In genomic region chr17:64270885-64271284, GRCh38 we compare ENCODE assay signal across 14 cellular contexts. TPM values are rescaled to one million over a fixed set of nuclear protein-coding genes. Genes with fewer than 3 reads are reported as not detected.
A peak's percentile ranks its signal among the peaks of the same experiment; 100 is the strongest.
DNase-seq lines count a peak whose midpoint lies in the region; ATAC-seq and TF ChIP-seq lines count a peak whose summit lies in the region.
"Had no signal": no experiment of that assay in that cellular context is flagged by ENCODE, and none has a peak within 500 bp of the region (broad histone marks: within the 10 kb centered on the region; RNA-seq: fewer than 3 reads in every experiment).

No MANE protein-coding gene starts in this region.

- no peaks in the 10 kb centered on the region for H3K27me3 Mint-ChIP-seq in activated CD4-positive, alpha-beta T cell treated with anti-CD3 and anti-CD28 coated beads for 36 hours
- peaks cover 24% of the 10 kb centered on the region for H3K27me3 Mint-ChIP-seq in HFFc6 (ENCODE audit: insufficient read depth)
- peaks cover 3% of the 10 kb centered on the region for H3K27me3 Mint-ChIP-seq in activated CD8-positive, alpha-beta T cell treated with anti-CD3 and anti-CD28 coated beads for 36 hours
- H3K27me3 Mint-ChIP-seq in osteocyte (ENCODE audit: unreplicated experiment) = peaks cover 9% of the 10 kb centered on the region

- peaks cover 24% of the 10 kb centered on the region for H3K4me1 Mint-ChIP-seq in activated CD4-positive, alpha-beta T cell treated with anti-CD3 and anti-CD28 coated beads for 36 hours
- H3K4me1 Mint-ChIP-seq in HFFc6 (ENCODE audit: low read depth) (peaks cover 14% of the 10 kb centered on the region; the same call in 1 of the 2 replicates), osteocyte (ENCODE audit: unreplicated experiment) (peaks cover 12% of the 10 kb centered on the region)
- H3K4me1 Mint-ChIP-seq in activated CD8-positive, alpha-beta T cell treated with anti-CD3 and anti-CD28 coated beads for 36 hours (ENCODE audit: low read depth) = peaks cover 21% of the 10 kb centered on the region

- POLR2A ChIA-PET in activated CD4-positive, alpha-beta T cell treated with anti-CD3 and anti-CD28 coated beads for 36 hours (lab: Charles Lee) = no interaction called here
- POLR2A ChIA-PET in activated CD8-positive, alpha-beta T cell treated with anti-CD3 and anti-CD28 coated beads for 36 hours (lab: Charles Lee) = interaction anchor here (0.9 to 2.9 kb wide), 3 partner anchors 8 to 124 kb away, joined by 3 to 23 read pairs (median 7); partner anchors contain the start of gene TEX2

- no peak overlapping the region for H3K4me3 Mint-ChIP-seq in activated CD4-positive, alpha-beta T cell treated with anti-CD3 and anti-CD28 coated beads for 36 hours
- H3K4me3 Mint-ChIP-seq in HFFc6 = peak overlapping the region; percentile 7; the same call in 1 of the 2 replicates
- peak overlapping the region; percentile 28 for H3K4me3 Mint-ChIP-seq in activated CD8-positive, alpha-beta T cell treated with anti-CD3 and anti-CD28 coated beads for 36 hours
- no peak overlapping the region for H3K4me3 Mint-ChIP-seq in osteocyte (ENCODE audit: unreplicated experiment)

- DNase-seq in activated CD4-positive, alpha-beta T cell treated with anti-CD3 and anti-CD28 coated beads for 36 hours = no peak
- no peak for DNase-seq in activated CD4-positive, alpha-beta T cell treated with anti-CD3 and anti-CD28 coated beads, Interleukin-2, amount 50 U/mL, for 1 hour
- no peak for DNase-seq in HFFc6
- peak; percentile 10 for DNase-seq in activated CD8-positive, alpha-beta T cell treated with anti-CD3 and anti-CD28 coated beads for 36 hours
- DNase-seq in osteocyte (ENCODE audit: extremely low spot score, unreplicated experiment) = no peak
- no peak for DNase-seq in activated CD8-positive, alpha-beta memory T cell treated with anti-CD3 and anti-CD28 coated beads, Interleukin-2, amount 50 U/mL, for 4 hours
- no peak for DNase-seq in RKO (ENCODE audit: low spot score)
- no peak for DNase-seq in DMS53 treated with DMSO at 0.1 percent for 48 hours (lab: John Stamatoyannopoulos, UW; ENCODE audit: unreplicated experiment)
- DNase-seq: effector CD8-positive, alpha-beta T cell; mammary epithelial cell; NCI-H1930; NCI-H82; SHP77; spleen had no signal

- peaks cover 2% of the 10 kb centered on the region for H3K9me3 Mint-ChIP-seq in activated CD4-positive, alpha-beta T cell treated with anti-CD3 and anti-CD28 coated beads for 36 hours (ENCODE audit: low read depth)
- peaks cover 10% of the 10 kb centered on the region; the same call in 1 of the 2 replicates for H3K9me3 Mint-ChIP-seq in HFFc6
- peaks cover 8% of the 10 kb centered on the region for H3K9me3 Mint-ChIP-seq in activated CD8-positive, alpha-beta T cell treated with anti-CD3 and anti-CD28 coated beads for 36 hours
- no peaks in the 10 kb centered on the region for H3K9me3 Mint-ChIP-seq in osteocyte (ENCODE audit: unreplicated experiment)

- no peak for TF ChIP-seq CTCF in HFFc6 (IDR thresholded peaks at IDR 0.05)
- TF ChIP-seq CTCF in activated CD8-positive, alpha-beta T cell treated with anti-CD3 and anti-CD28 coated beads for 36 hours (IDR thresholded peaks at IDR 0.05) = no peak
- no peak for TF ChIP-seq CTCF in osteocyte (IDR thresholded peaks at IDR 0.05)

- peak overlapping the region; percentile 43 for H3K27ac Mint-ChIP-seq in activated CD4-positive, alpha-beta T cell treated with anti-CD3 and anti-CD28 coated beads for 36 hours
- no peak overlapping the region for H3K27ac Mint-ChIP-seq in HFFc6
- H3K27ac Mint-ChIP-seq in activated CD8-positive, alpha-beta T cell treated with anti-CD3 and anti-CD28 coated beads for 36 hours = peak overlapping the region; percentile 68
- peak overlapping the region; percentile 55 for H3K27ac Mint-ChIP-seq in osteocyte (ENCODE audit: unreplicated experiment)

- peak; percentile 60 for ATAC-seq in activated CD4-positive, alpha-beta T cell treated with anti-CD3 and anti-CD28 coated beads for 36 hours
- peak; percentile 55 for ATAC-seq in activated CD8-positive, alpha-beta T cell treated with anti-CD3 and anti-CD28 coated beads for 36 hours

- intact Hi-C loops in activated CD4-positive, alpha-beta T cell treated with anti-CD3 and anti-CD28 coated beads for 36 hours (cut with DNase I, micrococcal nuclease) = no loop called here
- intact Hi-C loops in activated CD8-positive, alpha-beta T cell treated with anti-CD3 and anti-CD28 coated beads for 36 hours (cut with micrococcal nuclease) = no loop called here

- no peaks in the 10 kb centered on the region for H3K36me3 Mint-ChIP-seq in activated CD4-positive, alpha-beta T cell treated with anti-CD3 and anti-CD28 coated beads for 36 hours (ENCODE audit: low read depth)
- H3K36me3 Mint-ChIP-seq in HFFc6 (ENCODE audit: low read depth) (peaks cover 8% of the 10 kb centered on the region; the same call in 1 of the 2 replicates), osteocyte (ENCODE audit: unreplicated experiment) (no peaks in the 10 kb centered on the region)
- H3K36me3 Mint-ChIP-seq in activated CD8-positive, alpha-beta T cell treated with anti-CD3 and anti-CD28 coated beads for 36 hours (ENCODE audit: low read depth) = no peaks in the 10 kb centered on the region

- CTCF ChIA-PET in activated CD4-positive, alpha-beta T cell treated with anti-CD3 and anti-CD28 coated beads for 36 hours (lab: Charles Lee) = interaction anchor here (0.8 to 2.8 kb wide), 4 partner anchors 9 to 123 kb away, joined by 3 to 9 read pairs (median 6); no protein-coding TSS in a partner anchor
- CTCF ChIA-PET in activated CD8-positive, alpha-beta T cell treated with anti-CD3 and anti-CD28 coated beads for 36 hours (lab: Charles Lee) = interaction anchor here (0.6 to 2.6 kb wide), 10 partner anchors 9 to 325 kb away, joined by 3 to 11 read pairs (median 3); no protein-coding TSS in a partner anchor

RNA-seq across cellular contexts. Expression of gene TEX2, which starts 7.8 kb away (rescaled TPM):
- total RNA-seq in activated CD4-positive, alpha-beta T cell treated with anti-CD3 and anti-CD28 coated beads for 36 hours = 10 to 100 TPM; 15.2 to 15.8 TPM
- 10 to 100 TPM; 41.2 to 58.7 (median 44.4) TPM for total RNA-seq in HFFc6 (2021; fragmentation: NEBNext Ultra II Directional; extraction: Animal tissue kit (Norgen Biotek cat#: 25700))
- total RNA-seq in activated CD8-positive, alpha-beta T cell treated with anti-CD3 and anti-CD28 coated beads for 36 hours = 10 to 100 TPM; 14.0 to 14.5 TPM
- total RNA-seq in osteocyte = 72.0 and 73.5 TPM in 2 replicates

Comparison
In these comparisons a context has a peak if more than half of its experiments do, and no peak if none do; other contexts are left out.
1. H3K4me3 Mint-ChIP-seq: peak in HFFc6 (single experiment) and activated CD8-positive, alpha-beta T cell treated with anti-CD3 and anti-CD28 coated beads for 36 hours (single experiment); none in activated CD4-positive, alpha-beta T cell treated with anti-CD3 and anti-CD28 coated beads for 36 hours (single experiment) and osteocyte (single experiment).